Comparison of ENCODE assay signal across 1 cellular context in the genomic region with DNA sequence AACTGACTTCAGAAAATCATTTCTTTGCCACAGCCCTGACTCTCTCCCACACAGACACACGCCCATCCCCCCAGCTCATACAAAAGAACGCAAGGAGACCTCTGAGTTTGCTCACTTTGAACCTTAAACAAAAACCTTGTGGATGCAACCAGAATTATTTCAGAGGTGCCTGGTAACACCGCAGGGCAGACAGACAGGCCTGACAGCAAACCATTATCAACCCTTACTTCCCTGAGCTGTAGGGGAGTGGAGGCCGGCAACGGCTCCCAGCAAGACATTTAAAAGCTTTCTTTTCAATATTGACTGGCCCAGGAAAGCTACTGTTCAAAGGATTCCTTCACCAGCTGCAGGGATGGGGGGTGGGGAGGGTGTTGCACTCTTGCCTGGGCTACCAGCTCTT.
TF ChIP-seq lines count a peak whose summit lies in the region.

No MANE protein-coding gene starts in this region.

TF ChIP-seq in GM23338, 12 proteins besides CTCF, POLR2A, EP300 and RAD21:
- TF ChIP-seq EZH2 (IDR thresholded peaks at IDR 0.05; ENCODE audit: low read depth, unreplicated experiment) (no peak), JUNB (IDR thresholded peaks at IDR 0.05; ENCODE audit: unreplicated experiment) (no peak), ZNF331 (CRISPR knock-in tag; IDR thresholded peaks at IDR 0.05; ENCODE audit: low read depth) (no peak), STAT1 (IDR thresholded peaks at IDR 0.05; ENCODE audit: unreplicated experiment) (no peak), NANOG (IDR thresholded peaks at IDR 0.05; ENCODE audit: borderline replicate concordance) (no peak), ZNF114 (CRISPR knock-in tag; IDR thresholded peaks at IDR 0.05) (no peak), CREB1 (CRISPR knock-in tag; IDR thresholded peaks at IDR 0.05; ENCODE audit: low read depth) (no peak), POLR2AphosphoS5 (IDR thresholded peaks at IDR 0.05; ENCODE audit: low read depth) (no peak)
- TF ChIP-seq, protein P1, sequence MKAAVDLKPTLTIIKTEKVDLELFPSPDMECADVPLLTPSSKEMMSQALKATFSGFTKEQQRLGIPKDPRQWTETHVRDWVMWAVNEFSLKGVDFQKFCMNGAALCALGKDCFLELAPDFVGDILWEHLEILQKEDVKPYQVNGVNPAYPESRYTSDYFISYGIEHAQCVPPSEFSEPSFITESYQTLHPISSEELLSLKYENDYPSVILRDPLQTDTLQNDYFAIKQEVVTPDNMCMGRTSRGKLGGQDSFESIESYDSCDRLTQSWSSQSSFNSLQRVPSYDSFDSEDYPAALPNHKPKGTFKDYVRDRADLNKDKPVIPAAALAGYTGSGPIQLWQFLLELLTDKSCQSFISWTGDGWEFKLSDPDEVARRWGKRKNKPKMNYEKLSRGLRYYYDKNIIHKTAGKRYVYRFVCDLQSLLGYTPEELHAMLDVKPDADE (IDR thresholded peaks at IDR 0.05) = no peak
- TF ChIP-seq, protein P2, sequence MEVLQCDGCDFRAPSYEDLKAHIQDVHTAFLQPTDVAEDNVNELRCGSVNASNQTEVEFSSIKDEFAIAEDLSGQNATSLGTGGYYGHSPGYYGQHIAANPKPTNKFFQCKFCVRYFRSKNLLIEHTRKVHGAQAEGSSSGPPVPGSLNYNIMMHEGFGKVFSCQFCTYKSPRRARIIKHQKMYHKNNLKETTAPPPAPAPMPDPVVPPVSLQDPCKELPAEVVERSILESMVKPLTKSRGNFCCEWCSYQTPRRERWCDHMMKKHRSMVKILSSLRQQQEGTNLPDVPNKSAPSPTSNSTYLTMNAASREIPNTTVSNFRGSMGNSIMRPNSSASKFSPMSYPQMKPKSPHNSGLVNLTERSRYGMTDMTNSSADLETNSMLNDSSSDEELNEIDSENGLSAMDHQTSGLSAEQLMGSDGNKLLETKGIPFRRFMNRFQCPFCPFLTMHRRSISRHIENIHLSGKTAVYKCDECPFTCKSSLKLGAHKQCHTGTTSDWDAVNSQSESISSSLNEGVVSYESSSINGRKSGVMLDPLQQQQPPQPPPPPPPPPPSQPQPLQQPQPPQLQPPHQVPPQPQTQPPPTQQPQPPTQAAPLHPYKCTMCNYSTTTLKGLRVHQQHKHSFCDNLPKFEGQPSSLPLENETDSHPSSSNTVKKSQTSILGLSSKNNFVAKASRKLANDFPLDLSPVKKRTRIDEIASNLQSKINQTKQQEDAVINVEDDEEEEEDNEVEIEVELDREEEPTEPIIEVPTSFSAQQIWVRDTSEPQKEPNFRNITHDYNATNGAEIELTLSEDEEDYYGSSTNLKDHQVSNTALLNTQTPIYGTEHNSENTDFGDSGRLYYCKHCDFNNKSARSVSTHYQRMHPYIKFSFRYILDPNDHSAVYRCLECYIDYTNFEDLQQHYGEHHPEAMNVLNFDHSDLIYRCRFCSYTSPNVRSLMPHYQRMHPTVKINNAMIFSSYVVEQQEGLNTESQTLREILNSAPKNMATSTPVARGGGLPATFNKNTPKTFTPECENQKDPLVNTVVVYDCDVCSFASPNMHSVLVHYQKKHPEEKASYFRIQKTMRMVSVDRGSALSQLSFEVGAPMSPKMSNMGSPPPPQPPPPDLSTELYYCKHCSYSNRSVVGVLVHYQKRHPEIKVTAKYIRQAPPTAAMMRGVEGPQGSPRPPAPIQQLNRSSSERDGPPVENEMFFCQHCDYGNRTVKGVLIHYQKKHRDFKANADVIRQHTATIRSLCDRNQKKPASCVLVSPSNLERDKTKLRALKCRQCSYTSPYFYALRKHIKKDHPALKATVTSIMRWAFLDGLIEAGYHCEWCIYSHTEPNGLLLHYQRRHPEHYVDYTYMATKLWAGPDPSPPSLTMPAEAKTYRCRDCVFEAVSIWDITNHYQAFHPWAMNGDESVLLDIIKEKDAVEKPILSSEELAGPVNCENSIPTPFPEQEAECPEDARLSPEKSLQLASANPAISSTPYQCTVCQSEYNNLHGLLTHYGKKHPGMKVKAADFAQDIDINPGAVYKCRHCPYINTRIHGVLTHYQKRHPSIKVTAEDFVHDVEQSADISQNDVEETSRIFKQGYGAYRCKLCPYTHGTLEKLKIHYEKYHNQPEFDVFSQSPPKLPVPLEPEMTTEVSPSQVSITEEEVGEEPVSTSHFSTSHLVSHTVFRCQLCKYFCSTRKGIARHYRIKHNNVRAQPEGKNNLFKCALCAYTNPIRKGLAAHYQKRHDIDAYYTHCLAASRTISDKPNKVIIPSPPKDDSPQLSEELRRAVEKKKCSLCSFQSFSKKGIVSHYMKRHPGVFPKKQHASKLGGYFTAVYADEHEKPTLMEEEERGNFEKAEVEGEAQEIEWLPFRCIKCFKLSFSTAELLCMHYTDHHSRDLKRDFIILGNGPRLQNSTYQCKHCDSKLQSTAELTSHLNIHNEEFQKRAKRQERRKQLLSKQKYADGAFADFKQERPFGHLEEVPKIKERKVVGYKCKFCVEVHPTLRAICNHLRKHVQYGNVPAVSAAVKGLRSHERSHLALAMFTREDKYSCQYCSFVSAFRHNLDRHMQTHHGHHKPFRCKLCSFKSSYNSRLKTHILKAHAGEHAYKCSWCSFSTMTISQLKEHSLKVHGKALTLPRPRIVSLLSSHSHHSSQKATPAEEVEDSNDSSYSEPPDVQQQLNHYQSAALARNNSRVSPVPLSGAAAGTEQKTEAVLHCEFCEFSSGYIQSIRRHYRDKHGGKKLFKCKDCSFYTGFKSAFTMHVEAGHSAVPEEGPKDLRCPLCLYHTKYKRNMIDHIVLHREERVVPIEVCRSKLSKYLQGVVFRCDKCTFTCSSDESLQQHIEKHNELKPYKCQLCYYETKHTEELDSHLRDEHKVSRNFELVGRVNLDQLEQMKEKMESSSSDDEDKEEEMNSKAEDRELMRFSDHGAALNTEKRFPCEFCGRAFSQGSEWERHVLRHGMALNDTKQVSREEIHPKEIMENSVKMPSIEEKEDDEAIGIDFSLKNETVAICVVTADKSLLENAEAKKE (CRISPR knock-in tag; IDR thresholded peaks at IDR 0.05) = no peak
